Comparison of ENCODE assay signal across 20 cellular contexts in genomic region chr9:108537756-108538155, GRCh38.
DNase-seq lines count a peak whose midpoint lies in the region; ATAC-seq, FAIRE-seq and TF ChIP-seq lines count a peak whose summit lies in the region.
"Had no signal": no experiment of that assay in that cellular context is flagged by ENCODE, and none has a peak within 500 bp of the region (broad histone marks: within the 10 kb centered on the region; RNA-seq: fewer than 3 reads in every experiment).

No MANE protein-coding gene starts in this region.

- H3K27me3 ChIP-seq in PC-3 (ENCODE audit: low read length): no peaks in the 10 kb centered on the region
- H3K27me3 ChIP-seq: BE2C had no signal

- H3K9ac ChIP-seq in PC-3 (ENCODE audit: low read length): no peak overlapping the region

- peak; percentile 9 for DNase-seq in EL
- no peak for DNase-seq in PC-3
- DNase-seq in lung microvascular endothelial cell (ENCODE audit: low read depth in 2 of 2): peak; percentile 6 to 76
- DNase-seq in urothelium cell line (ENCODE audit: low spot score): no peak
- DNase-seq in NCI-H524 (lab: John Stamatoyannopoulos, UW): no peak
- DNase-seq in AML-193 (lab: John Stamatoyannopoulos, UW): no peak
- no peak for DNase-seq in stimulated activated naive CD8-positive, alpha-beta T cell treated with anti-CD3 and anti-CD28 coated beads, Interleukin-15, amount 100 ng/mL, for 72 hours
- DNase-seq: BE2C; C1 segment of cervical spinal cord; CD4-positive, CD25-positive, alpha-beta regulatory T cell; CD8-positive, alpha-beta memory T cell; COR-L47; DMS 273 treated with DMSO at 0.1 percent for 48 hours; DND-41; GF-D8; GOT3; H7; HFFc6 had no signal

- H3K9me3 Mint-ChIP-seq in stimulated activated naive CD8-positive, alpha-beta T cell treated with anti-CD3 and anti-CD28 coated beads, Interleukin-15, amount 100 ng/mL, for 72 hours: peaks cover 10 to 21% of the 10 kb centered on the region in 2 donors

- H3F3A ChIP-seq in PC-3 (ENCODE audit: low read length, unreplicated experiment): peaks cover 3% of the 10 kb centered on the region

- no peaks in the 10 kb centered on the region for H3K79me2 ChIP-seq in PC-3 (ENCODE audit: low read length)

- H3K4me2 ChIP-seq in PC-3 (ENCODE audit: low read length): no peak overlapping the region

- no peak for TF ChIP-seq CTCF in PC-3 (conservative IDR thresholded peaks at IDR 0.05; ENCODE audit: low read depth, low read length)

- peak; percentile 17 for FAIRE-seq in urothelium cell line (lab: Jason Lieb, UNC)
- FAIRE-seq: HepG2 had no signal

- intact Hi-C loops in PC-3 (cut with micrococcal nuclease): no loop called here

- ATAC-seq in PC-3: no peak
- ATAC-seq in stimulated activated naive CD8-positive, alpha-beta T cell treated with anti-CD3 and anti-CD28 coated beads, Interleukin-15, amount 100 ng/mL, for 72 hours: no peak
- ATAC-seq: HCT116, HepG2 had no signal

- no peaks in the 10 kb centered on the region for H4K20me1 ChIP-seq in PC-3 (ENCODE audit: low read length)

- POLR2A ChIA-PET in PC-3 (lab: Charles Lee; ENCODE audit: unreplicated experiment): no interaction called here

- H3K27me3 Mint-ChIP-seq in stimulated activated naive CD8-positive, alpha-beta T cell treated with anti-CD3 and anti-CD28 coated beads, Interleukin-15, amount 100 ng/mL, for 72 hours: no peaks in the 10 kb centered on the region
- H3K27me3 Mint-ChIP-seq: CD4-positive, CD25-positive, alpha-beta regulatory T cell had no signal

- peaks cover 6% of the 10 kb centered on the region; the same call in 1 of the 2 replicates for H3K36me3 ChIP-seq in PC-3 (ENCODE audit: low read depth, low read length)
- H3K36me3 ChIP-seq: BE2C had no signal

- no peak overlapping the region for H3K4me3 ChIP-seq in PC-3 (ENCODE audit: low read length)

- H3K4me1 ChIP-seq in PC-3 (ENCODE audit: insufficient read depth, low read length): peaks cover 28% of the 10 kb centered on the region
- H3K4me1 ChIP-seq: BE2C had no signal

- CTCF ChIA-PET in PC-3 (lab: Charles Lee): no interaction called here

- no peaks in the 10 kb centered on the region for H3K9me2 ChIP-seq in PC-3 (replicated peaks; ENCODE audit: low read length)

- H3K4me1 Mint-ChIP-seq in stimulated activated naive CD8-positive, alpha-beta T cell treated with anti-CD3 and anti-CD28 coated beads, Interleukin-15, amount 100 ng/mL, for 72 hours: no peaks in the 10 kb centered on the region
- H3K4me1 Mint-ChIP-seq: CD4-positive, CD25-positive, alpha-beta regulatory T cell; CD8-positive, alpha-beta memory T cell had no signal

- no TSS peak for BruUV-seq in PC-3 (replicated peaks; lab: Mats Ljungman, UMichigan)

- H3K27ac ChIP-seq in PC-3 (ENCODE audit: low read length): peak overlapping the region; percentile 78

- no peak overlapping the region for H3K27ac Mint-ChIP-seq in stimulated activated naive CD8-positive, alpha-beta T cell treated with anti-CD3 and anti-CD28 coated beads, Interleukin-15, amount 100 ng/mL, for 72 hours
- H3K27ac Mint-ChIP-seq: CD4-positive, CD25-positive, alpha-beta regulatory T cell; CD8-positive, alpha-beta memory T cell; HFFc6 had no signal

- H3K9me3 ChIP-seq in PC-3 (ENCODE audit: low read length): 0 out of 2 replicates have a peak, but pooled peaks cover 7% of the 10 kb centered on the region
- H3K9me3 ChIP-seq: BE2C had no signal

- H2AFZ ChIP-seq in PC-3 (ENCODE audit: low read length): no peak overlapping the region

- H3K4me3 Mint-ChIP-seq in stimulated activated naive CD8-positive, alpha-beta T cell treated with anti-CD3 and anti-CD28 coated beads, Interleukin-15, amount 100 ng/mL, for 72 hours: no peak overlapping the region
- H3K4me3 Mint-ChIP-seq: CD4-positive, CD25-positive, alpha-beta regulatory T cell; CD8-positive, alpha-beta memory T cell; HFFc6 had no signal

Comparison
In these comparisons a context has a peak if more than half of its experiments do, and no peak if none do; other contexts are left out.
1. DNase-seq: peak in EL (single experiment) and lung microvascular endothelial cell (2 of 2); none in PC-3 (single experiment), urothelium cell line (single experiment), NCI-H524 (0 of 2), AML-193 (0 of 2) and stimulated activated naive CD8-positive, alpha-beta T cell treated with anti-CD3 and anti-CD28 coated beads, Interleukin-15, amount 100 ng/mL, for 72 hours (0 of 2).